Comparison of ENCODE assay signal across 8 cellular contexts in the genomic region with DNA sequence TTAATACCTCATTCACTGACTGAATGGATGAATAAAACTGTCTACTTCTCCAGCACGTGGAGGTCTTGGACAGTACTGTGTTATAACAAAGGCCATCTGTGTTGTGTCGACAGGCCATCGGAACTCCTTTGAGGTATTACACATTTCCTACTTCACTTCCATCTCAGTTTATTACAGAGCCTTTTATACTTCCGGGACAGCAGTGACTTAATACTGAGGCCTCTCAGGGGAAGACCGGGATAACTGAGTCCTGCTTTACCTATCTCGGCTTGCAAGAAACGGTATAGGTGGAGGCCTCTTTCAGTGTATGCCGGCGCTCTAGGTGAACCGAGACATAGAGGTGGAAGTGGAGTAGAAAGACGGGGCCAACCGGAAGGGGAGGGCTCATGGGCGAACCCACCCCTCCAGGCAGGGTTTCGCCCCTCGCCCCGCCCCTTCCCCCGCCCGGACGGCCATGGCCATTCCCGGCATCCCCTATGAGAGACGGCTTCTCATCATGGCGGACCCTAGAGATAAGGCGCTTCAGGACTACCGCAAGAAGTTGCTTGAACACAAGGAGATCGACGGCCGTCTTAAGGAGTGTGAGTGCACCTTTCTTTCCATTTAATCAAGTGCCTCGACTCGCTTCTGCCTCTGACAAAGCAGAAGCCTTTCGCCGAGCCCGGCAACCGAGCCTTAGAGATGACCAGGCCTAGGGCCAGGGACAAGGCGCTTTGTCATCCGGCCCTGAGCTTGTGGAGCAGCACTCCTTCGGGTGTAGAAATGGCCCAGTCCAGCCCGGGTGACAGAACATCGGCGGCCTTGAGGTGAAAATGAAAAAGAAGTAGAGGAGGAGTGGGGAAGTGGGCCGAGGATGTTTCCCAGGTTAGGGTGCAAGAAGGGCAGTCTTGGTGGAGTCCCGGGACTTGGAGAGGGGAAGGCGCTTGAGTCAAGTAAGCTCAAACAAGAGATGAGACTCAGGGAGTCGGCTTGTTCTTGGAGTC. TPM values are rescaled to one million over a fixed set of nuclear protein-coding genes. Genes with fewer than 3 reads are reported as not detected.
DNase-seq lines count a peak whose midpoint lies in the region; ATAC-seq and TF ChIP-seq lines count a peak whose summit lies in the region.

PSMC6 (plus strand) TSS at position 477 of the 983 bp plus-strand sequence; CDS start at position 497, 20 bp downstream.

- TF ChIP-seq CTCF in WERI-Rb-1 (IDR thresholded peaks at IDR 0.05; ENCODE audit: low read depth, low read length) = no peak
- TF ChIP-seq CTCF in breast epithelium (IDR thresholded peaks at IDR 0.05) = no peak

- DNase-seq in AG08395 (ENCODE audit: low spot score) (peak; percentile 96), NCI-H2227 (lab: John Stamatoyannopoulos, UW; ENCODE audit: unreplicated experiment) (peak; percentile 91), WERI-Rb-1 (peak; percentile 95), breast epithelium (ENCODE audit: low spot score in 2 of 2) (peak; percentile 93 to 95), iPS-NIHi7 (ENCODE audit: extremely low spot score) (peak; percentile 98), smooth muscle cell of the brain vasculature (ENCODE audit: low read depth, low spot score) (peak; percentile 79)

- H3K4me3 ChIP-seq in WERI-Rb-1 (ENCODE audit: low read depth, low read length) = peak within 1 kb of the TSS; percentile 94
- H3K4me3 ChIP-seq in breast epithelium = peak within 1 kb of the TSS; percentile 76 to 86 (median 82)

- H3K27ac ChIP-seq in WERI-Rb-1 (peak within 1 kb of the TSS; percentile 96), breast epithelium (peak within 1 kb of the TSS; percentile 91 to 95)

- TF ChIP-seq POLR2A in breast epithelium (IDR thresholded peaks at IDR 0.05) = peak; percentile 43

- ATAC-seq in GM18909 (IDR thresholded peaks at IDR 0.05; ENCODE audit: poor library complexity, unreplicated experiment) (peak; percentile 99), HG03159 (IDR thresholded peaks at IDR 0.05; ENCODE audit: unreplicated experiment) (peak; percentile 98)

- H3K9me3 ChIP-seq in WERI-Rb-1 (ENCODE audit: severe bottlenecking) (no peaks in the 10 kb centered on the region), breast epithelium (no peaks in the 10 kb centered on the region)

- no peaks in the 10 kb centered on the region for H3K27me3 ChIP-seq in WERI-Rb-1 (ENCODE audit: insufficient read depth, low read depth, severe bottlenecking)
- H3K27me3 ChIP-seq in breast epithelium = no peaks in the 10 kb centered on the region

- intact Hi-C loops in breast epithelium (cut with DNase I; ENCODE audit: low total_unique reads) = loop anchor here (10.0 kb wide), 1 partner anchor 152 kb away; the partner anchor contains the start of genes GPR137C and TXNDC16

- H3K36me3 ChIP-seq in WERI-Rb-1 (peaks cover 47% of the 10 kb centered on the region), breast epithelium (peaks cover 5% of the 10 kb centered on the region)

- H3K4me1 ChIP-seq in breast epithelium = peaks cover 4 to 12% of the 10 kb centered on the region in 2 donors

RNA-seq across cellular contexts. Expression of gene PSMC6, which starts in this region (rescaled TPM):
- 100 to 1,000 TPM in 1 of 3 donors, 10 to 100 TPM in 2; 78.3 to 106 (median 89.9) TPM for total RNA-seq in breast epithelium

Comparison
In these comparisons a context has a peak if more than half of its experiments do, and no peak if none do; other contexts are left out.
1. Peak in every context shown above with its lines: DNase-seq, ATAC-seq, H3K4me3 ChIP-seq and H3K27ac ChIP-seq.